ENCODE assay signal across 11 cellular contexts in the genomic region with DNA sequence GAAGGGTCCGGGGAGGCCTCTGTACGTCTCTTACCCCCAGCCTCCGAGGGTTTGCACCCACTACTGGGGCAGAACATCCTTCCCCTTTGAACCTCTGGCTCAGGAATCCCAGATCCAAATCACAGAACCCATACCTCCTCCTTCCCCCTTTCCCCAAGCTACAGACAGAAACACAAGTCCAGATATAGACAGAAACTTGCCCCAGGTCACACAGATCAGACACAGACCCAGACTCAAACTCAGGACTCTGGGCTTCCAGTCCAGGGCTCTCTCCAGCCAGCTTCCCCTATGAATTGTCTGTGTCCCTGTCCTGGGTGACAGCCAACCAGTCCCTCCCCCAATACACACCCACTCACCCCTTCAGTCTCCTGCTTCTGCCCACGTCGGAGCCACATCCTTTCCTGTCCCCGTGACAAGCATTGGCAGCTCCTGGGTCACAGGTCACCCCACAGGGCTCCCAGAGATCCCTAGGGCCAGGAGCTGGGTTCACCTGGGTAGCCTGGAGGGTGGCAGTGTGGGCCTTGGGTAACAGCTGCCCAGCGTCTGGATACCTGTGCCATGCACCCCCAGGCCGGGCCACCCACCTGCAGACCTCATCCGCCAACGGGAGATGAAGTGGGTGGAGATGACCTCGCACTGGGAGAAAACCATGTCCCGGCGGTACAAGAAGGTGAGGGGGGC. TPM values are rescaled to one million over a fixed set of nuclear protein-coding genes. Genes with fewer than 3 reads are reported as not detected.
DNase-seq lines count a peak whose midpoint lies in the region; ATAC-seq and TF ChIP-seq lines count a peak whose summit lies in the region.
"Had no signal": no experiment of that assay in that cellular context is flagged by ENCODE, and none has a peak within 500 bp of the region (broad histone marks: within the 10 kb centered on the region; RNA-seq: fewer than 3 reads in every experiment).

No MANE protein-coding gene starts in this region.

- TF ChIP-seq CTCF in neural crest cell (conservative IDR thresholded peaks at IDR 0.05) (no peak), HFFc6 (IDR thresholded peaks at IDR 0.05) (no peak)

- no peaks in the 10 kb centered on the region for H3K9me3 Mint-ChIP-seq in activated naive CD8-positive, alpha-beta T cell treated with anti-CD3 and anti-CD28 coated beads for 36 hours
- no peaks in the 10 kb centered on the region for H3K9me3 Mint-ChIP-seq in neural crest cell
- H3K9me3 Mint-ChIP-seq in HFFc6: no peaks in the 10 kb centered on the region

- no peaks in the 10 kb centered on the region for H3K27me3 Mint-ChIP-seq in activated naive CD8-positive, alpha-beta T cell treated with anti-CD3 and anti-CD28 coated beads for 36 hours
- H3K27me3 Mint-ChIP-seq in neural crest cell (ENCODE audit: low read depth) (peaks cover 6% of the 10 kb centered on the region), HFFc6 (ENCODE audit: insufficient read depth) (peaks cover 9% of the 10 kb centered on the region)

- peaks cover 45% of the 10 kb centered on the region for H3K36me3 Mint-ChIP-seq in activated naive CD8-positive, alpha-beta T cell treated with anti-CD3 and anti-CD28 coated beads for 36 hours
- no peaks in the 10 kb centered on the region for H3K36me3 Mint-ChIP-seq in neural crest cell (ENCODE audit: low read depth)
- peaks cover 7% of the 10 kb centered on the region; the same call in 1 of the 2 replicates for H3K36me3 Mint-ChIP-seq in HFFc6 (ENCODE audit: low read depth)

- H3K27ac Mint-ChIP-seq in activated naive CD8-positive, alpha-beta T cell treated with anti-CD3 and anti-CD28 coated beads for 36 hours: peak overlapping the region; percentile 96
- no peak overlapping the region for H3K27ac Mint-ChIP-seq in neural crest cell (ENCODE audit: unreplicated experiment)
- no peak overlapping the region for H3K27ac Mint-ChIP-seq in HFFc6

- peak overlapping the region; percentile 90 for H3K4me3 Mint-ChIP-seq in activated naive CD8-positive, alpha-beta T cell treated with anti-CD3 and anti-CD28 coated beads for 36 hours
- H3K4me3 Mint-ChIP-seq in neural crest cell: peak overlapping the region; percentile 64
- no peak overlapping the region for H3K4me3 Mint-ChIP-seq in HFFc6

- peak overlapping the region; percentile 96 for H3K27ac ChIP-seq in KOPT-K1 (ENCODE audit: low read depth, low read length, poor library complexity, severe bottlenecking)
- H3K27ac ChIP-seq: ascending aorta, foreskin keratinocyte had no signal

- no peaks in the 10 kb centered on the region for H3K9me3 ChIP-seq in KOPT-K1 (ENCODE audit: insufficient read depth, low read length, poor library complexity, severe bottlenecking)
- H3K9me3 ChIP-seq: ascending aorta had no signal

- peak; percentile 86 for DNase-seq in CD1c-positive myeloid dendritic cell (ENCODE audit: extremely low spot score)
- peak; percentile 57 for DNase-seq in activated naive CD8-positive, alpha-beta T cell treated with anti-CD3 and anti-CD28 coated beads for 36 hours
- no peak for DNase-seq in neural crest cell (ENCODE audit: low read depth, low spot score)
- DNase-seq in NCI-H526 (lab: John Stamatoyannopoulos, UW): no peak
- DNase-seq in HFFc6: no peak
- DNase-seq: foreskin keratinocyte, NCI-H187 treated with DMSO at 0.1 percent for 48 hours had no signal

- H3K4me1 Mint-ChIP-seq in activated naive CD8-positive, alpha-beta T cell treated with anti-CD3 and anti-CD28 coated beads for 36 hours: peaks cover 50% of the 10 kb centered on the region
- H3K4me1 Mint-ChIP-seq in neural crest cell: peaks cover 19% of the 10 kb centered on the region
- peaks cover 9% of the 10 kb centered on the region for H3K4me1 Mint-ChIP-seq in HFFc6 (ENCODE audit: low read depth)

- ATAC-seq in HG02852 (IDR thresholded peaks at IDR 0.05; ENCODE audit: unreplicated experiment) (no peak), GM19463 (IDR thresholded peaks at IDR 0.05; ENCODE audit: unreplicated experiment) (no peak)
- ATAC-seq: foreskin keratinocyte had no signal

- peaks cover 48% of the 10 kb centered on the region for H3K36me3 ChIP-seq in KOPT-K1 (ENCODE audit: insufficient read depth, low read length)

RNA-seq across cellular contexts. Expression of a gene that starts 0.8 kb away (rescaled TPM):
- total RNA-seq in activated naive CD8-positive, alpha-beta T cell treated with anti-CD3 and anti-CD28 coated beads for 36 hours: 100 to 1,000 TPM; 117 to 121 TPM
- total RNA-seq in neural crest cell: 0.66 and 1.8 TPM in 2 replicates
- not detected for total RNA-seq in HFFc6 (2021; fragmentation: NEBNext Ultra II Directional; extraction: Animal tissue kit (Norgen Biotek cat#: 25700))
- total RNA-seq: foreskin keratinocyte had no signal

RNA-seq across cellular contexts. Expression of a gene that starts 3.0 kb away (rescaled TPM):
- total RNA-seq in activated naive CD8-positive, alpha-beta T cell treated with anti-CD3 and anti-CD28 coated beads for 36 hours: 100 to 1,000 TPM; 262 to 269 TPM
- total RNA-seq in neural crest cell: 222 and 223 TPM in 2 replicates
- total RNA-seq in HFFc6 (2021; fragmentation: NEBNext Ultra II Directional; extraction: Animal tissue kit (Norgen Biotek cat#: 25700)): 100 to 1,000 TPM; 162 to 191 (median 180) TPM

RNA-seq across cellular contexts. Expression of a gene that starts 10.8 kb away (rescaled TPM):
- total RNA-seq in activated naive CD8-positive, alpha-beta T cell treated with anti-CD3 and anti-CD28 coated beads for 36 hours: 1 to 10 TPM; 3.1 to 3.7 TPM
- total RNA-seq in neural crest cell: 0.07 and 0.12 TPM in 2 replicates
- under 1 TPM in 5 of 6 experiments, not detected in 1; 0.05 to 0.14 (median 0.06) TPM for total RNA-seq in HFFc6 (2021; fragmentation: NEBNext Ultra II Directional; extraction: Animal tissue kit (Norgen Biotek cat#: 25700))
- total RNA-seq: foreskin keratinocyte had no signal

RNA-seq across cellular contexts. Expression of a gene that starts 12.9 kb away (rescaled TPM):
- 10 to 100 TPM; 31.2 to 33.7 TPM for total RNA-seq in activated naive CD8-positive, alpha-beta T cell treated with anti-CD3 and anti-CD28 coated beads for 36 hours
- total RNA-seq in neural crest cell: 46.1 and 49.4 TPM in 2 replicates
- total RNA-seq in HFFc6 (2021; fragmentation: NEBNext Ultra II Directional; extraction: Animal tissue kit (Norgen Biotek cat#: 25700)): 10 to 100 TPM in 1 of 6 experiments, 1 to 10 TPM in 5; 7.6 to 10.3 (median 8.8) TPM

RNA-seq across cellular contexts. Expression of a gene that starts 23.6 kb away (rescaled TPM):
- 10 to 100 TPM; 64.9 to 67.7 TPM for total RNA-seq in activated naive CD8-positive, alpha-beta T cell treated with anti-CD3 and anti-CD28 coated beads for 36 hours
- total RNA-seq in neural crest cell: 48.4 and 55.0 TPM in 2 replicates
- 10 to 100 TPM; 51.5 to 58.4 (median 55.8) TPM for total RNA-seq in HFFc6 (2021; fragmentation: NEBNext Ultra II Directional; extraction: Animal tissue kit (Norgen Biotek cat#: 25700))

Comparison
In these comparisons a context has a peak if more than half of its experiments do, and no peak if none do; other contexts are left out.
1. DNase-seq: peak in CD1c-positive myeloid dendritic cell (single experiment) and activated naive CD8-positive, alpha-beta T cell treated with anti-CD3 and anti-CD28 coated beads for 36 hours (single experiment); none in neural crest cell (single experiment), NCI-H526 (0 of 2) and HFFc6 (single experiment).
2. RNA of a gene that starts 0.8 kb away (total RNA-seq): 117 to 121 TPM in activated naive CD8-positive, alpha-beta T cell treated with anti-CD3 and anti-CD28 coated beads for 36 hours; 0.66 to 1.8 TPM in neural crest cell and not detected in HFFc6; every median in the first group is over 10 times any median in the second.